8 cellular contexts compared by ENCODE assay signal in the genomic region with DNA sequence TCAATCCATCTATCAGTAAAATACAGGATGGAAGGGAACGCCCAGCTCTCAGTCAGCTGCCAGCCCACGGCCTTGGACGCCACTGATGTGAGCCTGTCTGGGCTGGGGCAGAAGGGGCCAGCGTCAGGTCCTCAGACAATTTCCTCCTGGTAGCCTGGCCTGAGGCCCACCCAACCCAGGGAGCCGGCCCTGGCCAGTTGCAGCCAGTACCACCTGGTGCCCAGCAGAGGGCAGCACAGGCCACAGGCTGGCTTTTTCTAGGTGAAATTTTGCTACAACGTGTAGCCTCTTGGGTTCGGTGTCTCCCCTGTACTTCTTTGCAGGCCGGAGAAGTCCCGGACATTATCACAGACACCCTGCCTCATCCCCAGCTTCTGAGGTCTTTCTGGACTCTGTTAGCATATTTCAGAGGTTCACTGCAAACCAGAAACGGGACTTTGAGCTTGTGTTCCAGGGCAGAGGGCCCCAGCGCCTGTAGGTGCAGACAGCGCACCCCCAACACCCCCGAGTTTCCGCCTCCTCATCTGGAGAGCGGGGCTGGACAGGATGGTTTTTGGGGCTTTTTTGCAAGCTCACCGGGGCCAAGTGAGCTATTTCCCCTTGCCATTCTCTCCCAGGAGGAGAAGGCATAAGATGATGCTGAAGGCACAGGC. TPM values are rescaled to one million over a fixed set of nuclear protein-coding genes. Genes with fewer than 3 reads are reported as not detected.
DNase-seq lines count a peak whose midpoint lies in the region; ATAC-seq and TF ChIP-seq lines count a peak whose summit lies in the region.

No MANE protein-coding gene starts in this region.

- H3K4me3 ChIP-seq in fibroblast of mammary gland (ENCODE audit: control insufficient read depth, low read depth, low read length) = no peak overlapping the region
- H3K4me3 ChIP-seq in stomach = no peak overlapping the region

- no peak overlapping the region for H3K4me3 Mint-ChIP-seq in natural killer cell treated with Interleukin-12 subunit alpha and Interleukin-12 subunit beta and Interleukin-15 and Interleukin-18, amount 100 ng/mL, for 72 hours

- intact Hi-C loops in stomach (cut with DNase I; ENCODE audit: low total_unique reads) = loop anchor here (5.0 kb wide), 1 partner anchor 197 kb away; no protein-coding TSS in a partner anchor

- 34 to 53% (median 43%) methylated on average over 10 to 16 of the region's 16 CpGs for WGBS in stomach, 5 donors

- no peak overlapping the region for H3K27ac Mint-ChIP-seq in natural killer cell treated with Interleukin-12 subunit alpha and Interleukin-12 subunit beta and Interleukin-15 and Interleukin-18, amount 100 ng/mL, for 72 hours

- no peaks in the 10 kb centered on the region for H3K36me3 Mint-ChIP-seq in natural killer cell treated with Interleukin-12 subunit alpha and Interleukin-12 subunit beta and Interleukin-15 and Interleukin-18, amount 100 ng/mL, for 72 hours

- TF ChIP-seq EP300 in stomach (IDR thresholded peaks at IDR 0.05) = no peak

- TF ChIP-seq POLR2A in stomach (IDR thresholded peaks at IDR 0.05) = no peak

- H3K27me3 Mint-ChIP-seq in natural killer cell treated with Interleukin-12 subunit alpha and Interleukin-12 subunit beta and Interleukin-15 and Interleukin-18, amount 100 ng/mL, for 72 hours = peaks cover 0 to 6% of the 10 kb centered on the region in 2 donors

- no peaks in the 10 kb centered on the region for H3K4me1 Mint-ChIP-seq in natural killer cell treated with Interleukin-12 subunit alpha and Interleukin-12 subunit beta and Interleukin-15 and Interleukin-18, amount 100 ng/mL, for 72 hours (ENCODE audit: low read depth in 2 of 2)

- peaks cover 0 to 6% (median 6%) of the 10 kb centered on the region in 4 donors for H3K4me1 ChIP-seq in stomach

- H3K27me3 ChIP-seq in stomach = peaks cover 0 to 21% (median 6%) of the 10 kb centered on the region in 3 donors

- no peaks in the 10 kb centered on the region for H3K9me3 ChIP-seq in stomach

- H3K9me3 Mint-ChIP-seq in natural killer cell treated with Interleukin-12 subunit alpha and Interleukin-12 subunit beta and Interleukin-15 and Interleukin-18, amount 100 ng/mL, for 72 hours = no peaks in the 10 kb centered on the region

- peak; percentile 84 for ATAC-seq in HG02884 (IDR thresholded peaks at IDR 0.05; ENCODE audit: unreplicated experiment)
- ATAC-seq in natural killer cell treated with Interleukin-12 subunit alpha and Interleukin-12 subunit beta and Interleukin-15 and Interleukin-18, amount 100 ng/mL, for 72 hours = peak; percentile 58 to 73

- DNase-seq in NCI-H526 (lab: John Stamatoyannopoulos, UW) = peak; percentile 16 to 63
- no peak for DNase-seq in NCI-H526 treated with DMSO at 0.1 percent for 48 hours (lab: John Stamatoyannopoulos, UW)
- DNase-seq in NOMO-1 treated with dmso at 0.1 percent for 144 hours (lab: John Stamatoyannopoulos, UW; ENCODE audit: unreplicated experiment) = peak; percentile 23
- peak; percentile 69 for DNase-seq in activated T-cell treated with anti-CD3 and anti-CD28 coated beads, Interleukin-2, amount 50 U/mL, for 1 hour
- peak; percentile 56 for DNase-seq in fibroblast of mammary gland (ENCODE audit: low read depth)
- DNase-seq in natural killer cell treated with Interleukin-12 subunit alpha and Interleukin-12 subunit beta and Interleukin-15 and Interleukin-18, amount 100 ng/mL, for 72 hours (ENCODE audit: low spot score) = no peak
- peak; percentile 69 for DNase-seq in stomach

- peak; percentile 91 for TF ChIP-seq CTCF in fibroblast of mammary gland (conservative IDR thresholded peaks at IDR 0.05; ENCODE audit: control insufficient read depth, insufficient read depth, low read depth, low read length)
- peak in 5 of 7 experiments; percentile 80 to 98 (median 96) for TF ChIP-seq CTCF in stomach (IDR thresholded peaks at IDR 0.05)

- no peak overlapping the region for H3K27ac ChIP-seq in stomach

- no peaks in the 10 kb centered on the region for H3K36me3 ChIP-seq in stomach

RNA-seq across cellular contexts. Expression of a gene that starts 45.9 kb away (rescaled TPM):
- not detected for total RNA-seq in natural killer cell treated with Interleukin-12 subunit alpha and Interleukin-12 subunit beta and Interleukin-15 and Interleukin-18, amount 100 ng/mL, for 72 hours
- 10 to 100 TPM in 1 of 5 donors, 1 to 10 TPM in 3, under 1 TPM in 1; 0.29 to 14.7 (median 6.1) TPM for total RNA-seq in stomach
- polyA plus RNA-seq in stomach = 10 to 100 TPM in 1 of 3 donors, 1 to 10 TPM in 2; 1.7 to 19.8 (median 2.6) TPM

Comparison
In these comparisons a context has a peak if more than half of its experiments do, and no peak if none do; other contexts are left out.
1. DNase-seq: peak in NCI-H526 (2 of 2), NOMO-1 treated with dmso at 0.1 percent for 144 hours (single experiment), activated T-cell treated with anti-CD3 and anti-CD28 coated beads, Interleukin-2, amount 50 U/mL, for 1 hour (single experiment), fibroblast of mammary gland (single experiment) and stomach (single experiment); none in NCI-H526 treated with DMSO at 0.1 percent for 48 hours (single experiment) and natural killer cell treated with Interleukin-12 subunit alpha and Interleukin-12 subunit beta and Interleukin-15 and Interleukin-18, amount 100 ng/mL, for 72 hours (single experiment).